Comparison of ENCODE assay signal across 19 cellular contexts in the genomic region with DNA sequence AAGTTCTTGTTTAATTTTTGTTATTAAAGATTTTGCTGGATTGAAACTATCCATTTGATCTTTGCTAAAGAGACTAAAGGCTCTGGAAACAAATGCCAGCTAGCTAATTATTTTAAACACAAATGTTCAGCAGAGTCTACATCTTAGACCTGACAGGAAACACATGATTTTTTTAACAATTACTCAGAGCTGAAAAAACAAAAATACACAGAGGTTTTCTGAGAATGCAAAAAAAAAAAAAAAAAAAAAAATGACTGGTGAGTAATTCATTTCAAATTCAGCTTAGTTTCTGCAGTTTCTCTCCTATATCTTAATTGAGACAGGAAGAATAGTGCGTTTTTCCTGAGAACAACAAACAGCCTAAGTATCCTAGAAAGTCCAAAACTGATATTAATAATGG.
DNase-seq lines count a peak whose midpoint lies in the region; ATAC-seq and TF ChIP-seq lines count a peak whose summit lies in the region.
"Had no signal": no experiment of that assay in that cellular context is flagged by ENCODE, and none has a peak within 500 bp of the region (broad histone marks: within the 10 kb centered on the region; RNA-seq: fewer than 3 reads in every experiment).

No MANE protein-coding gene starts in this region.

- no peaks in the 10 kb centered on the region for H3K36me3 ChIP-seq in adipocyte (ENCODE audit: control insufficient read depth, insufficient read depth, low read length, severe bottlenecking)
- H3K36me3 ChIP-seq in gastroesophageal sphincter: no peaks in the 10 kb centered on the region
- H3K36me3 ChIP-seq in esophagus squamous epithelium: no peaks in the 10 kb centered on the region
- H3K36me3 ChIP-seq: BLaER1, HAP-1, SJCRH30 had no signal

- H3K27me3 ChIP-seq in adipocyte (replicated peaks; ENCODE audit: control insufficient read depth, insufficient read depth, low read length) (no peaks in the 10 kb centered on the region), gastroesophageal sphincter (no peaks in the 10 kb centered on the region), esophagus squamous epithelium (no peaks in the 10 kb centered on the region)
- H3K27me3 ChIP-seq: BLaER1, SJCRH30 had no signal

- TF ChIP-seq CTCF in gastroesophageal sphincter (IDR thresholded peaks at IDR 0.05) (no peak), esophagus squamous epithelium (IDR thresholded peaks at IDR 0.05) (no peak)

- H3K27ac ChIP-seq in gastroesophageal sphincter: no peak overlapping the region
- no peak overlapping the region for H3K27ac ChIP-seq in esophagus squamous epithelium
- H3K27ac ChIP-seq: BLaER1, SJCRH30 had no signal

- H3K9me3 ChIP-seq in adipocyte (ENCODE audit: control insufficient read depth, low read length) (no peaks in the 10 kb centered on the region), gastroesophageal sphincter (no peaks in the 10 kb centered on the region), esophagus squamous epithelium (no peaks in the 10 kb centered on the region)
- H3K9me3 ChIP-seq: BLaER1, HAP-1, SJCRH30 had no signal

- no peak overlapping the region for H3K9ac ChIP-seq in adipocyte (ENCODE audit: low read length)
- H3K9ac ChIP-seq: BLaER1 had no signal

- H3K4me3 ChIP-seq in adipocyte (ENCODE audit: low read length) (no peak overlapping the region), gastroesophageal sphincter (no peak overlapping the region), esophagus squamous epithelium (no peak overlapping the region)
- H3K4me3 ChIP-seq: BLaER1, HAP-1, SJCRH30 had no signal

- peaks cover 32% of the 10 kb centered on the region for H3K4me1 ChIP-seq in adipocyte (ENCODE audit: control insufficient read depth, insufficient read depth, low read length)
- no peaks in the 10 kb centered on the region for H3K4me1 ChIP-seq in gastroesophageal sphincter
- H3K4me1 ChIP-seq in esophagus squamous epithelium: no peaks in the 10 kb centered on the region
- H3K4me1 ChIP-seq: BLaER1, HAP-1, SJCRH30 had no signal

- intact Hi-C loops in esophagus squamous epithelium (cut with DNase I): no loop called here

- TF ChIP-seq POLR2A in gastroesophageal sphincter (IDR thresholded peaks at IDR 0.05) (no peak), esophagus squamous epithelium (IDR thresholded peaks at IDR 0.05) (no peak)

- ATAC-seq in gastroesophageal sphincter: no peak

- TF ChIP-seq EP300 in gastroesophageal sphincter (IDR thresholded peaks at IDR 0.05): no peak

- 56% methylated on average over 1 of the region's 1 CpG for WGBS in gastroesophageal sphincter (ENCODE audit: low coverage in 1 of 2), 2 donors
- WGBS in esophagus squamous epithelium, 2 donors: 26 to 47% methylated on average over 1 of the region's 1 CpG

- peak; percentile 18 for DNase-seq in EL
- peak; percentile 31 for DNase-seq in adipocyte (ENCODE audit: low read depth)
- peak; percentile 13 for DNase-seq in fibroblast of peridontal ligament (ENCODE audit: extremely low read depth)
- DNase-seq in smooth muscle cell of the brain vasculature (ENCODE audit: low read depth, low spot score): peak; percentile 3
- DNase-seq in NCI-H187 treated with DMSO at 0.1 percent for 48 hours (lab: John Stamatoyannopoulos, UW): no peak
- DNase-seq in esophagus squamous epithelium (lab: John Stamatoyannopoulos, UW): no peak
- DNase-seq in activated effector memory CD4-positive, alpha-beta T cell treated with Interleukin-2 at 50 U/mL for 16 hours: no peak
- DNase-seq: DMS153; NCI-H146; NCI-H2107; NCI-H226; NCI-H69; NK-92 treated with Interleukin-12 subunit alpha and Interleukin-12 subunit beta, amount 100 ng/mL, for 24 hours; OCI-M1; RPMI8226; SJCRH30 had no signal

Comparison
In these comparisons a context has a peak if more than half of its experiments do, and no peak if none do; other contexts are left out.
1. DNase-seq: peak in EL (single experiment), adipocyte (single experiment), fibroblast of peridontal ligament (single experiment) and smooth muscle cell of the brain vasculature (single experiment); none in NCI-H187 treated with DMSO at 0.1 percent for 48 hours (single experiment), esophagus squamous epithelium (single experiment) and activated effector memory CD4-positive, alpha-beta T cell treated with Interleukin-2 at 50 U/mL for 16 hours (single experiment).